Comparison of ENCODE assay signal across 8 cellular contexts in genomic region chr20:5657190-5657872, GRCh38. TPM values are rescaled to one million over a fixed set of nuclear protein-coding genes. Genes with fewer than 3 reads are reported as not detected.
A peak's percentile ranks its signal among the peaks of the same experiment; 100 is the strongest.
DNase-seq lines count a peak whose midpoint lies in the region; ATAC-seq lines count a peak whose summit lies in the region.

No MANE protein-coding gene starts in this region.

- no peak for ATAC-seq in activated T-helper 17 cell treated with anti-CD3 and anti-CD28 coated beads, Interleukin-2, amount 50 U/mL, for 72 hours (replicated peaks)
- ATAC-seq in GM18519 (IDR thresholded peaks at IDR 0.05; ENCODE audit: low FRiP score, unreplicated experiment): no peak

- DNase-seq in ACHN (peak; percentile 86), MV-4-11 (lab: John Stamatoyannopoulos, UW) (peak; percentile 62), dedifferentiated amniotic fluid mesenchymal stem cell (ENCODE audit: extremely low spot score) (peak; percentile 80), midbrain (lab: John Stamatoyannopoulos, UW) (peak; percentile 12)
- no peak for DNase-seq in activated T-cell treated with anti-CD3 and anti-CD28 coated beads, Interleukin-2, amount 50 U/mL, for 1 hour
- no peak for DNase-seq in activated CD4-positive, alpha-beta T cell treated with anti-CD3 and anti-CD28 coated beads, Interleukin-2, amount 50 U/mL, for 4 hours

- H3K9me3 Mint-ChIP-seq in activated T-helper 17 cell treated with anti-CD3 and anti-CD28 coated beads, Interleukin-2, amount 50 U/mL, for 72 hours: no peaks in the 10 kb centered on the region

- H3K27ac Mint-ChIP-seq in activated T-helper 17 cell treated with anti-CD3 and anti-CD28 coated beads, Interleukin-2, amount 50 U/mL, for 72 hours: no peak overlapping the region

- H3K36me3 Mint-ChIP-seq in activated T-helper 17 cell treated with anti-CD3 and anti-CD28 coated beads, Interleukin-2, amount 50 U/mL, for 72 hours (ENCODE audit: low read depth): no peaks in the 10 kb centered on the region

- H3K27me3 Mint-ChIP-seq in activated T-helper 17 cell treated with anti-CD3 and anti-CD28 coated beads, Interleukin-2, amount 50 U/mL, for 72 hours: no peaks in the 10 kb centered on the region

- in situ Hi-C loops in ACHN (cut with HindIII; ENCODE audit: low pct_ligation_motif_present, low pct_unique_long_range_greater_than_20kb, low sequenced_read_pairs): no loop called here

- peaks cover 5% of the 10 kb centered on the region for H3K4me1 Mint-ChIP-seq in activated T-helper 17 cell treated with anti-CD3 and anti-CD28 coated beads, Interleukin-2, amount 50 U/mL, for 72 hours

- H3K4me3 Mint-ChIP-seq in activated T-helper 17 cell treated with anti-CD3 and anti-CD28 coated beads, Interleukin-2, amount 50 U/mL, for 72 hours: no peak overlapping the region

RNA-seq across cellular contexts. Expression of gene GPCPD1, which starts 46.5 kb away (rescaled TPM):
- total RNA-seq in activated T-helper 17 cell treated with anti-CD3 and anti-CD28 coated beads, Interleukin-2, amount 50 U/mL, for 72 hours: 10 to 100 TPM; 15.6 to 29.4 TPM

Comparison
In these comparisons a context has a peak if more than half of its experiments do, and no peak if none do; other contexts are left out.
1. DNase-seq: peak in ACHN (single experiment), MV-4-11 (single experiment), dedifferentiated amniotic fluid mesenchymal stem cell (single experiment) and midbrain (single experiment); none in activated T-cell treated with anti-CD3 and anti-CD28 coated beads, Interleukin-2, amount 50 U/mL, for 1 hour (single experiment) and activated CD4-positive, alpha-beta T cell treated with anti-CD3 and anti-CD28 coated beads, Interleukin-2, amount 50 U/mL, for 4 hours (0 of 2).